Comparison of ENCODE assay signal across 15 cellular contexts in the genomic region with DNA sequence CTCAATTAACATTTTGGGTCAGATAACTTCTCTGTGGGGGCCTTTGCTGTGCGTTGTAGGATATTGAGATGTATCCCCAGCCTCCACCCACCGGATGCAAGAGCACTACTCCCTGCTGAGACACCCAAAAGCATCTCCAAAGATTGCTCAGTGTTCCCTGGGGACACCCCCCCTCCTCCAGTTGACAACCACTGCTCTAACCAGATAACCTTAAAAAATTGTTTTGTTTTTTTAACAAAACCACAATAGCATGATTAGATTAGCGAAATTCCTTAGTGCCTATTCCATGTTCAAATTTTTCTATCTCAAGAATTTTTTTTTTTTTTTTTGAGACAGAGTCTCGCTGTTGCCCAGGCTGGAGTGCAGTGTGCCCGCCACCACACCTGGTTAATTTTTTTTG. TPM values are rescaled to one million over a fixed set of nuclear protein-coding genes. Genes with fewer than 3 reads are reported as not detected.
DNase-seq lines count a peak whose midpoint lies in the region; ATAC-seq and TF ChIP-seq lines count a peak whose summit lies in the region.
"Had no signal": no experiment of that assay in that cellular context is flagged by ENCODE, and none has a peak within 500 bp of the region (broad histone marks: within the 10 kb centered on the region; RNA-seq: fewer than 3 reads in every experiment).

No MANE protein-coding gene starts in this region.

- H3K9me2 ChIP-seq in DOHH2 (replicated peaks; ENCODE audit: control insufficient read depth, low read length) = no peaks in the 10 kb centered on the region

- DNase-seq in A673 (ENCODE audit: low spot score) (peak; percentile 83), RWPE1 (ENCODE audit: low spot score) (no peak), hepatic stellate cell (ENCODE audit: low spot score) (peak; percentile 93), NCI-H2196 treated with DMSO at 0.1 percent for 48 hours (lab: John Stamatoyannopoulos, UW; ENCODE audit: unreplicated experiment) (no peak), SHP77 treated with DMSO at 0.1 percent for 48 hours (lab: John Stamatoyannopoulos, UW) (no peak)
- no peak for DNase-seq in activated CD4-positive, alpha-beta T cell treated with anti-CD3 and anti-CD28 coated beads, Interleukin-2, amount 10 ng/mL, durations not matched to agents 7 days and 5 days
- DNase-seq: activated CD8-positive, alpha-beta T cell treated with anti-CD3 and anti-CD28 coated beads, Interleukin-2, amount 10 ng/mL, durations not matched to agents 7 days and 5 days; activated gamma-delta T cell; DMS79; gastrocnemius medialis; NCI-H774; T-helper 9 cell had no signal

- H3K79me2 ChIP-seq in DOHH2 (ENCODE audit: control insufficient read depth, low read length) = peaks cover 93% of the 10 kb centered on the region

- H3F3A ChIP-seq in DOHH2 (ENCODE audit: control insufficient read depth, insufficient read depth) = peaks cover 41% of the 10 kb centered on the region

- H3K27me3 ChIP-seq in A673 (replicated peaks; ENCODE audit: insufficient read depth, low read depth, low read length, poor library complexity) = no peaks in the 10 kb centered on the region
- H3K27me3 ChIP-seq in DOHH2 (ENCODE audit: control insufficient read depth, low read length) = no peaks in the 10 kb centered on the region
- H3K27me3 ChIP-seq: gastrocnemius medialis had no signal

- H3K4me1 ChIP-seq in A673 (ENCODE audit: insufficient read depth, low read length, poor library complexity, severe bottlenecking) (peaks cover 60% of the 10 kb centered on the region), DOHH2 (ENCODE audit: control insufficient read depth, low read length) (peaks cover 47% of the 10 kb centered on the region)

- no TSS peak for BruUV-seq in A673 (replicated peaks; lab: Mats Ljungman, UMichigan)

- H3K4me3 ChIP-seq in A673 (ENCODE audit: low read depth, low read length, poor library complexity, severe bottlenecking) (peak overlapping the region; percentile 26), DOHH2 (ENCODE audit: low read length) (no peak overlapping the region)
- H3K4me3 ChIP-seq: gastrocnemius medialis had no signal

- no peaks in the 10 kb centered on the region for H3K9me3 ChIP-seq in A673 (ENCODE audit: low read depth, low read length, poor library complexity, severe bottlenecking)
- H3K9me3 ChIP-seq in DOHH2 (ENCODE audit: control insufficient read depth, insufficient read depth, low read length) = no peaks in the 10 kb centered on the region
- H3K9me3 ChIP-seq: gastrocnemius medialis had no signal

- H3K27me3 Mint-ChIP-seq in activated CD4-positive, alpha-beta T cell treated with anti-CD3 and anti-CD28 coated beads, Interleukin-2, amount 10 ng/mL, durations not matched to agents 7 days and 5 days = no peaks in the 10 kb centered on the region

- H3K36me3 ChIP-seq in A673 (ENCODE audit: insufficient read depth, low read length, poor library complexity, severe bottlenecking) = peaks cover 38% of the 10 kb centered on the region
- H3K36me3 ChIP-seq in DOHH2 (ENCODE audit: control insufficient read depth, low read length) = peaks cover 85% of the 10 kb centered on the region

- ATAC-seq in GM18868 (IDR thresholded peaks at IDR 0.05; ENCODE audit: unreplicated experiment) = no peak
- ATAC-seq: activated CD8-positive, alpha-beta T cell treated with anti-CD3 and anti-CD28 coated beads, Interleukin-2, amount 10 ng/mL, durations not matched to agents 7 days and 5 days; gastrocnemius medialis had no signal

- no peak overlapping the region for H3K27ac Mint-ChIP-seq in activated CD4-positive, alpha-beta T cell treated with anti-CD3 and anti-CD28 coated beads, Interleukin-2, amount 10 ng/mL, durations not matched to agents 7 days and 5 days

- H3K27ac ChIP-seq in A673 (ENCODE audit: low read depth, low read length, poor library complexity, severe bottlenecking) (peak overlapping the region; percentile 78), DOHH2 (ENCODE audit: low read depth, low read length) (peak overlapping the region; percentile 6; the same call in 1 of the 2 replicates), RWPE1 (peak overlapping the region; percentile 28; the same call in 1 of the 2 replicates)
- H3K27ac ChIP-seq: gastrocnemius medialis had no signal

- H3K9me3 Mint-ChIP-seq in activated CD4-positive, alpha-beta T cell treated with anti-CD3 and anti-CD28 coated beads, Interleukin-2, amount 10 ng/mL, durations not matched to agents 7 days and 5 days = no peaks in the 10 kb centered on the region
- H3K9me3 Mint-ChIP-seq: brain had no signal

- CTCF ChIA-PET in A673 (lab: Charles Lee) (interaction anchor here (1.3 to 2.3 kb wide), 2 partner anchors 16 to 40 kb away, joined by 6 to 7 read pairs; no protein-coding TSS in a partner anchor), RWPE1 (lab: Yijun Ruan, JAX) (interaction anchor here (0.7 to 1.0 kb wide), 3 partner anchors 9 to 67 kb away, joined by 3 to 5 read pairs (median 3); a partner anchor contains a TSS)
- CTCF ChIA-PET in activated CD4-positive, alpha-beta T cell treated with anti-CD3 and anti-CD28 coated beads, Interleukin-2, amount 10 ng/mL, durations not matched to agents 7 days and 5 days (lab: Charles Lee) = interaction anchor here (1.3 to 1.5 kb wide), 2 partner anchors 14 to 18 kb away, joined by 4 read pairs; no protein-coding TSS in a partner anchor

- H3K36me3 Mint-ChIP-seq in activated CD4-positive, alpha-beta T cell treated with anti-CD3 and anti-CD28 coated beads, Interleukin-2, amount 10 ng/mL, durations not matched to agents 7 days and 5 days (ENCODE audit: low read depth) = peaks cover 41% of the 10 kb centered on the region

- H4K20me1 ChIP-seq in DOHH2 (ENCODE audit: control insufficient read depth, insufficient read depth, low read depth, low read length) = peaks cover 12% of the 10 kb centered on the region

- TF ChIP-seq CTCF in A673 (conservative IDR thresholded peaks at IDR 0.05; ENCODE audit: low read depth, low read length) = no peak
- TF ChIP-seq CTCF in DOHH2 (IDR thresholded peaks at IDR 0.05; ENCODE audit: low read depth, low read length, poor library complexity, severe bottlenecking) = no peak
- no peak for TF ChIP-seq CTCF in RWPE1 (conservative IDR thresholded peaks at IDR 0.05; ENCODE audit: low read depth)

- POLR2A ChIA-PET in A673 (lab: Charles Lee; ENCODE audit: low non-redundant PET) = interaction anchor here (0.5 kb wide), 1 partner anchor 1193 kb away, joined by 3 read pairs; no protein-coding TSS in a partner anchor
- POLR2A ChIA-PET in RWPE1 (lab: Yijun Ruan, JAX; ENCODE audit: low non-redundant PET) = no interaction called here
- POLR2A ChIA-PET in activated CD4-positive, alpha-beta T cell treated with anti-CD3 and anti-CD28 coated beads, Interleukin-2, amount 10 ng/mL, durations not matched to agents 7 days and 5 days (lab: Charles Lee) = interaction anchor here (0.7 kb wide), 1 partner anchor 18 kb away, joined by 3 read pairs; a partner anchor contains a TSS

- no peak overlapping the region for H3K4me2 ChIP-seq in DOHH2 (ENCODE audit: low read length)

- peaks cover 36% of the 10 kb centered on the region for H3K4me1 Mint-ChIP-seq in activated CD4-positive, alpha-beta T cell treated with anti-CD3 and anti-CD28 coated beads, Interleukin-2, amount 10 ng/mL, durations not matched to agents 7 days and 5 days

- no peak overlapping the region for H3K4me3 Mint-ChIP-seq in activated CD4-positive, alpha-beta T cell treated with anti-CD3 and anti-CD28 coated beads, Interleukin-2, amount 10 ng/mL, durations not matched to agents 7 days and 5 days
- H3K4me3 Mint-ChIP-seq: activated CD8-positive, alpha-beta T cell treated with anti-CD3 and anti-CD28 coated beads, Interleukin-2, amount 10 ng/mL, durations not matched to agents 7 days and 5 days had no signal

- intact Hi-C loops in A673 (cut with micrococcal nuclease; ENCODE audit: unreplicated experiment) = loop anchor here (10.0 kb wide), 1 partner anchor 642 kb away; a partner anchor contains a TSS

RNA-seq across cellular contexts. Expression of a gene that starts 2.6 kb away (rescaled TPM):
- total RNA-seq in A673 (2021) = 178 and 186 TPM in 2 replicates
- 10 to 100 TPM; 50.8 to 64.2 TPM for total RNA-seq in activated CD4-positive, alpha-beta T cell treated with anti-CD3 and anti-CD28 coated beads, Interleukin-2, amount 10 ng/mL, durations not matched to agents 7 days and 5 days

RNA-seq across cellular contexts. Expression of a gene that starts 17.6 kb away (rescaled TPM):
- 385 and 411 TPM in 2 replicates for total RNA-seq in A673 (2021)
- 100 to 1,000 TPM; 239 to 281 TPM for total RNA-seq in activated CD4-positive, alpha-beta T cell treated with anti-CD3 and anti-CD28 coated beads, Interleukin-2, amount 10 ng/mL, durations not matched to agents 7 days and 5 days

RNA-seq across cellular contexts. Expression of a gene that starts 24.4 kb away (rescaled TPM):
- 39.9 and 41.5 TPM in 2 replicates for total RNA-seq in A673 (2021)
- 1 to 10 TPM; 8.3 to 8.8 TPM for total RNA-seq in activated CD4-positive, alpha-beta T cell treated with anti-CD3 and anti-CD28 coated beads, Interleukin-2, amount 10 ng/mL, durations not matched to agents 7 days and 5 days

RNA-seq across cellular contexts. Expression of a gene that starts 29.0 kb away (rescaled TPM):
- total RNA-seq in A673 (2021) = 37.1 and 38.4 TPM in 2 replicates
- 10 to 100 TPM; 24.1 to 25.5 TPM for total RNA-seq in activated CD4-positive, alpha-beta T cell treated with anti-CD3 and anti-CD28 coated beads, Interleukin-2, amount 10 ng/mL, durations not matched to agents 7 days and 5 days

RNA-seq across cellular contexts. Expression of a gene that starts 31.6 kb away (rescaled TPM):
- total RNA-seq in A673 (2021) = 49.1 and 65.7 TPM in 2 replicates
- 10 to 100 TPM; 44.6 to 45.9 TPM for total RNA-seq in activated CD4-positive, alpha-beta T cell treated with anti-CD3 and anti-CD28 coated beads, Interleukin-2, amount 10 ng/mL, durations not matched to agents 7 days and 5 days

Comparison
In these comparisons a context has a peak if more than half of its experiments do, and no peak if none do; other contexts are left out.
1. DNase-seq: peak in A673 (single experiment) and hepatic stellate cell (single experiment); none in RWPE1 (single experiment), activated CD4-positive, alpha-beta T cell treated with anti-CD3 and anti-CD28 coated beads, Interleukin-2, amount 10 ng/mL, durations not matched to agents 7 days and 5 days (single experiment), NCI-H2196 treated with DMSO at 0.1 percent for 48 hours (single experiment) and SHP77 treated with DMSO at 0.1 percent for 48 hours (single experiment).
2. H3K27ac ChIP-seq: peak in every context shown above with its lines; median percentile 78 in A673; 28 in RWPE1; 6 in DOHH2.